8 cellular contexts compared by ENCODE assay signal in the genomic region with DNA sequence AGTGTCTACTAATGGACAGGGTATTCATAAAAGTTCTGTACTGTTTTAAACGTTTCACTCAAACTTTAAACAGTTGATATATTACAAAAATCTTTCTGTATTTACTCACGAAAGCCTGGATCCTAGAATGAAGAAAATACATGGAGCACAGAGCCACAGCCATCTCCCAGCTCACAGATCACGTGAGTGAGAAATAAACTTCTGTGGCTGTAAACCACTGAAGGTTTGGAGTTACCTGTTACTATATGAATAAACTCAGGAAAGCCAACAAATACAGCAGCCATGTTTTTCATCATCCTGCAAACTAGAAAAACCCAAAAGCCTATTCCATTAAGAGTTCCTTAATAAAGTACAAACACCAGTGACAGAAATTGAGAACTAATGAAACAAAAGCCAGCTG. TPM values are rescaled to one million over a fixed set of nuclear protein-coding genes. Genes with fewer than 3 reads are reported as not detected.
A peak's percentile ranks its signal among the peaks of the same experiment; 100 is the strongest.
DNase-seq lines count a peak whose midpoint lies in the region; ATAC-seq, FAIRE-seq and TF ChIP-seq lines count a peak whose summit lies in the region.

No MANE protein-coding gene starts in this region.

- no peaks in the 10 kb centered on the region for H3K27me3 ChIP-seq in BLaER1 treated with 17β-estradiol and CSF1 and Interleukin-3, amounts not matched to agents 10 nM and 100 nM
- H3K27me3 ChIP-seq in NT2/D1 (ENCODE audit: insufficient read depth, insufficient read length) (no peaks in the 10 kb centered on the region), endocrine pancreas (ENCODE audit: control insufficient read depth, insufficient read depth, low read length) (no peaks in the 10 kb centered on the region)

- FAIRE-seq in RCC 7860 (lab: Jason Lieb, UNC): no peak

- H3K9ac ChIP-seq in BLaER1 treated with 17β-estradiol and CSF1 and Interleukin-3, amounts not matched to agents 10 nM and 100 nM: peak overlapping the region; percentile 89 to 98 (median 94)
- peak overlapping the region; percentile 93 for H3K9ac ChIP-seq in NT2/D1 (ENCODE audit: insufficient read length, low read depth)
- H3K9ac ChIP-seq in endocrine pancreas (ENCODE audit: control insufficient read depth, insufficient read depth, low read length): peak overlapping the region; percentile 100

- H3K36me3 ChIP-seq in BLaER1 treated with 17β-estradiol and CSF1 and Interleukin-3, amounts not matched to agents 10 nM and 100 nM: peaks cover 9 to 34% (median 22%) of the 10 kb centered on the region in 11 experiments; a peak in 20 of 22 replicates
- H3K36me3 ChIP-seq in NT2/D1 (ENCODE audit: insufficient read depth, insufficient read length, low read length): peaks cover 53% of the 10 kb centered on the region
- H3K36me3 ChIP-seq in endocrine pancreas (ENCODE audit: control insufficient read depth, insufficient read depth, low read length): no peaks in the 10 kb centered on the region

- H3K9me3 Mint-ChIP-seq in neural crest cell: no peaks in the 10 kb centered on the region

- DNase-seq in NT2/D1 (ENCODE audit: low read depth, low spot score): no peak
- no peak for DNase-seq in neural crest cell (ENCODE audit: low read depth, low spot score)
- DNase-seq in NK-92 (lab: John Stamatoyannopoulos, UW; ENCODE audit: unreplicated experiment): no peak
- no peak for DNase-seq in RCC 7860 (ENCODE audit: low spot score)
- DNase-seq in KBM-7: no peak

- peaks cover 19 to 33% (median 25%) of the 10 kb centered on the region in 11 experiments; a peak in 19 of 22 replicates for H4K20me1 ChIP-seq in BLaER1 treated with 17β-estradiol and CSF1 and Interleukin-3, amounts not matched to agents 10 nM and 100 nM

- H3K9me3 ChIP-seq in BLaER1 treated with 17β-estradiol and CSF1 and Interleukin-3, amounts not matched to agents 10 nM and 100 nM (replicated peaks in 1 of 11): no peaks in the 10 kb centered on the region
- H3K9me3 ChIP-seq in NT2/D1 (ENCODE audit: insufficient read depth, low read length): no peaks in the 10 kb centered on the region
- no peaks in the 10 kb centered on the region for H3K9me3 ChIP-seq in endocrine pancreas (ENCODE audit: control insufficient read depth, low read length)

- no peaks in the 10 kb centered on the region for H3K27me3 Mint-ChIP-seq in neural crest cell (ENCODE audit: low read depth)

- no peak for TF ChIP-seq CTCF in neural crest cell (conservative IDR thresholded peaks at IDR 0.05)

- no peak for ATAC-seq in HG02981 (IDR thresholded peaks at IDR 0.05; ENCODE audit: unreplicated experiment)

- peak overlapping the region; percentile 89 to 97 (median 92) for H3K4me2 ChIP-seq in BLaER1 treated with 17β-estradiol and CSF1 and Interleukin-3, amounts not matched to agents 10 nM and 100 nM

- peaks cover 51% of the 10 kb centered on the region for H3K4me1 Mint-ChIP-seq in neural crest cell

- no peaks in the 10 kb centered on the region for H3K36me3 Mint-ChIP-seq in neural crest cell (ENCODE audit: low read depth)

- peak overlapping the region; percentile 72 to 94 (median 82) for H3K4me3 ChIP-seq in BLaER1 treated with 17β-estradiol and CSF1 and Interleukin-3, amounts not matched to agents 10 nM and 100 nM
- H3K4me3 ChIP-seq in NT2/D1 (ENCODE audit: insufficient read length, low read depth) (peak overlapping the region; percentile 90), endocrine pancreas (ENCODE audit: control insufficient read depth, insufficient read depth, low read length) (peak overlapping the region; percentile 99)

- H3K27ac Mint-ChIP-seq in neural crest cell (ENCODE audit: unreplicated experiment): peak overlapping the region; percentile 99

- H3K4me1 ChIP-seq in BLaER1 treated with 17β-estradiol and CSF1 and Interleukin-3, amounts not matched to agents 10 nM and 100 nM: peaks cover 35 to 67% (median 45%) of the 10 kb centered on the region in 10 experiments
- H3K4me1 ChIP-seq in NT2/D1 (ENCODE audit: insufficient read depth, insufficient read length): peaks cover 2% of the 10 kb centered on the region
- H3K4me1 ChIP-seq in endocrine pancreas (ENCODE audit: control insufficient read depth, insufficient read depth, low read length): peaks cover 14% of the 10 kb centered on the region

- H3K4me3 Mint-ChIP-seq in neural crest cell: peak overlapping the region; percentile 99

- in situ Hi-C loops in KBM-7 (cut with MboI; ENCODE audit: low pct_unique_long_range_greater_than_20kb, low sequenced_read_pairs): no loop called here

- peak overlapping the region; percentile 89 to 97 (median 94); a peak in 21 of 22 replicates for H3K27ac ChIP-seq in BLaER1 treated with 17β-estradiol and CSF1 and Interleukin-3, amounts not matched to agents 10 nM and 100 nM

RNA-seq across cellular contexts. Expression of a gene that starts 0.9 kb away (rescaled TPM):
- 53.0 and 57.1 TPM in 2 replicates for total RNA-seq in neural crest cell

RNA-seq across cellular contexts. Expression of a gene that starts 34.6 kb away (rescaled TPM):
- total RNA-seq in neural crest cell: 566 and 570 TPM in 2 replicates
